Comparison of ENCODE assay signal across 8 cellular contexts in the genomic region with DNA sequence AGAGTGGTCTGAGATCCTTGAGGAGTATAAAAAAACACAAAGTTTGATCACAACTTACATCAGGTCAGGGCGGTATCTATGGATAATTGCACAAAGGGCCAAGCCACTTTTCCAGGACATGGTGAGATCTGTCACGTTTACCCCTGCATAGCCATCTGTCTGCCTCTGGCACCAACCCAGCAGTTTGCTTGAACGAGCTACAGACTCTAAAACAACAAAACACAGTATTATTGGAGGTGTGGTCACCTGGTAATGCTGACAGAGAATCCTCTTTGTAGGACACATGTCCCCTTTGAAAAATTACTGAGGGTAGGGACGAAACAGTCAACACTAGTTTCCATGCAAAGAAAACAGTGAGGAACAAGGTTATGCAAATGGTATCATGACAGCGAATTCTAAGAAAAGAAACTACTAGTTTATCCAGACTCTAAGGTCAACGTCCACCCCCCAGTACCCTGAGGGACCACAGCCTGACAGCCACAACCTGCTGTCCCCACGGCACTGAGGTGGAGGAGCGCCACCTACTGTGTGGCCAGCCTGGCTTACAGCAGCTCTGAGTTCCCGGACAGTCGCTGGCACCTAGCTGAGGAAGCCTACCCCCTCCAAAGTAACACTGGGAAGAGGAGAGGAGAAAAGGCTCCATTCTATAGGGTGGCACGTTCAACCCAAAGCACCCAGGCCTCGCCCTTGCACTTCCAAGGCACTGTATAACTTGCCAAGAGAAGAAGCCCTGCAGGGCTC.
DNase-seq lines count a peak whose midpoint lies in the region; ATAC-seq and TF ChIP-seq lines count a peak whose summit lies in the region.

No MANE protein-coding gene starts in this region.

- H3K27ac ChIP-seq in DND-41 (ENCODE audit: low read length) = no peak overlapping the region
- peak overlapping the region; percentile 39 for H3K27ac ChIP-seq in duodenal mucosa (ENCODE audit: low read depth, low read length)

- intact Hi-C loops in Calu3 (cut with micrococcal nuclease; ENCODE audit: unreplicated experiment) = loop anchor here (10.0 kb wide), 1 partner anchor 183 kb away; a partner anchor contains a TSS

- no peaks in the 10 kb centered on the region for H3K9me3 Mint-ChIP-seq in Calu3 (ENCODE audit: low read depth, unreplicated experiment)

- H3K4me1 Mint-ChIP-seq in Calu3 (ENCODE audit: low read depth, unreplicated experiment) = peaks cover 11% of the 10 kb centered on the region

- CTCF ChIA-PET in Calu3 (lab: Charles Lee) = interaction anchor here (1.5 to 1.8 kb wide), 2 partner anchors 11 to 185 kb away, joined by 5 read pairs; no protein-coding TSS in a partner anchor

- BruUV-seq in Calu3 (replicated peaks; lab: Mats Ljungman, UMichigan) = no TSS peak

- H3K9me3 ChIP-seq in DND-41 (ENCODE audit: insufficient read depth, low read length, severe bottlenecking) (no peaks in the 10 kb centered on the region), duodenal mucosa (ENCODE audit: control insufficient read depth in 1 of 2, low read length in 2 of 2) (no peaks in the 10 kb centered on the region)

- H3K4me3 Mint-ChIP-seq in Calu3 (ENCODE audit: low read depth, unreplicated experiment) = no peak overlapping the region

- H3K27me3 Mint-ChIP-seq in Calu3 (ENCODE audit: unreplicated experiment) = no peaks in the 10 kb centered on the region

- DNase-seq in DND-41 (no peak), NCI-H2029 treated with DMSO at 0.1 percent for 48 hours (lab: John Stamatoyannopoulos, UW) (peak; percentile 23), myocyte (ENCODE audit: low read depth) (peak; percentile 68), Calu3 (no peak), NCI-H2227 (lab: John Stamatoyannopoulos, UW; ENCODE audit: unreplicated experiment) (no peak)
- DNase-seq in activated CD8-positive, alpha-beta memory T cell treated with anti-CD3 and anti-CD28 coated beads, Interleukin-2, amount 50 U/mL, for 48 hours = no peak

- H3K4me3 ChIP-seq in DND-41 (ENCODE audit: low read depth in 1 of 2, low read length in 2 of 2) = no peak overlapping the region
- H3K4me3 ChIP-seq in duodenal mucosa (ENCODE audit: low read depth in 1 of 2, low read length in 2 of 2) = no peak overlapping the region

- H3K4me1 ChIP-seq in DND-41 (ENCODE audit: insufficient read depth, low read length) (no peaks in the 10 kb centered on the region), duodenal mucosa (ENCODE audit: control insufficient read depth in 1 of 2, insufficient read depth in 2 of 2, low read length in 2 of 2) (peaks cover 38 to 42% of the 10 kb centered on the region in 2 donors)

- no peaks in the 10 kb centered on the region for H3K79me2 ChIP-seq in DND-41 (ENCODE audit: insufficient read depth, low read length)

- H3K27me3 ChIP-seq in DND-41 (ENCODE audit: insufficient read depth, low read length, poor library complexity) (no peaks in the 10 kb centered on the region), duodenal mucosa (ENCODE audit: control insufficient read depth in 1 of 2, insufficient read depth in 2 of 2, low read length in 2 of 2) (no peaks in the 10 kb centered on the region)

- H3K4me2 ChIP-seq in DND-41 (ENCODE audit: insufficient read depth, low read length) = no peak overlapping the region

- H3K36me3 ChIP-seq in DND-41 (ENCODE audit: insufficient read depth, low read length) (peaks cover 73% of the 10 kb centered on the region), duodenal mucosa (ENCODE audit: control insufficient read depth in 1 of 2, insufficient read depth in 2 of 2, low read length in 2 of 2) (peaks cover 16 to 51% of the 10 kb centered on the region in 2 donors)

- peaks cover 17% of the 10 kb centered on the region for H3K36me3 Mint-ChIP-seq in Calu3 (ENCODE audit: insufficient read depth, unreplicated experiment)

- ATAC-seq in DND-41 (ENCODE audit: insufficient read depth, low read depth) (no peak), HG03469 (IDR thresholded peaks at IDR 0.05; ENCODE audit: unreplicated experiment) (no peak)

- no peak overlapping the region for H3K27ac Mint-ChIP-seq in Calu3 (ENCODE audit: unreplicated experiment)

- TF ChIP-seq CTCF in DND-41 (IDR thresholded peaks at IDR 0.05; ENCODE audit: borderline replicate concordance, extremely low read depth, low read length, poor library complexity, severe bottlenecking) (peak; percentile 42), Calu3 (IDR thresholded peaks at IDR 0.05; ENCODE audit: unreplicated experiment) (no peak)

- H2AFZ ChIP-seq in DND-41 (ENCODE audit: low read depth, low read length) = no peak overlapping the region

- H4K20me1 ChIP-seq in DND-41 (ENCODE audit: insufficient read depth, low read length) = 0 out of 2 replicates have a peak, but pooled peaks cover 2% of the 10 kb centered on the region

- no peak overlapping the region for H3K9ac ChIP-seq in DND-41 (ENCODE audit: low read depth, low read length)
- peak overlapping the region; percentile 34 to 49 for H3K9ac ChIP-seq in duodenal mucosa (ENCODE audit: low read depth in 1 of 2, low read length in 2 of 2)

Comparison
In these comparisons a context has a peak if more than half of its experiments do, and no peak if none do; other contexts are left out.
1. DNase-seq: peak in NCI-H2029 treated with DMSO at 0.1 percent for 48 hours (single experiment) and myocyte (single experiment); none in DND-41 (single experiment), activated CD8-positive, alpha-beta memory T cell treated with anti-CD3 and anti-CD28 coated beads, Interleukin-2, amount 50 U/mL, for 48 hours (single experiment), Calu3 (single experiment) and NCI-H2227 (single experiment).